ENCODE assay signal across 8 cellular contexts in genomic region chr6:135182120-135182992, GRCh38. TPM values are rescaled to one million over a fixed set of nuclear protein-coding genes. Genes with fewer than 3 reads are reported as not detected.
DNase-seq lines count a peak whose midpoint lies in the region; ATAC-seq, FAIRE-seq and TF ChIP-seq lines count a peak whose summit lies in the region.

No MANE protein-coding gene starts in this region.

- H3K9me3 Mint-ChIP-seq in MCF 10A (ENCODE audit: unreplicated experiment), result no peaks in the 10 kb centered on the region

- peak; percentile 64 for FAIRE-seq in GM19239 (lab: Jason Lieb, UNC)

- H3K27me3 ChIP-seq in BJ (ENCODE audit: control insufficient read depth, insufficient read depth, low read length), result peaks cover 3% of the 10 kb centered on the region; the same call in 1 of the 2 replicates
- peaks cover 22 to 45% of the 10 kb centered on the region in 2 donors for H3K27me3 ChIP-seq in left lung

- no peak for DNase-seq in BJ (ENCODE audit: low read depth)
- no peak for DNase-seq in GM19239 (ENCODE audit: insufficient read length, low spot score)
- peak; percentile 56 for DNase-seq in SW480 (ENCODE audit: low spot score)
- no peak for DNase-seq in MCF 10A (ENCODE audit: unreplicated experiment)
- DNase-seq in left lung, result peak; percentile 42 to 90
- DNase-seq in stimulated activated CD8-positive, alpha-beta memory T cell treated with anti-CD3 and anti-CD28 coated beads, Interleukin-4, amount 100 ng/mL, for 4 hours (ENCODE audit: low read depth in 2 of 2, low spot score in 1 of 2), result peak; percentile 3 to 37
- no peak for DNase-seq in NCI-H1048 (lab: John Stamatoyannopoulos, UW)

- CTCF ChIA-PET in BJ (lab: Yijun Ruan, JAX), result no interaction called here
- CTCF ChIA-PET in MCF 10A (lab: Yijun Ruan, JAX), result interaction anchor here (0.7 to 0.9 kb wide), 2 partner anchors 30 to 135 kb away, joined by 3 read pairs; no protein-coding TSS in a partner anchor

- H3K36me3 ChIP-seq in BJ (ENCODE audit: control insufficient read depth, insufficient read depth, low read length) (no peaks in the 10 kb centered on the region), left lung (no peaks in the 10 kb centered on the region)

- H3K27me3 Mint-ChIP-seq in MCF 10A (ENCODE audit: insufficient read depth, unreplicated experiment), result no peaks in the 10 kb centered on the region

- peaks cover 0 to 41% of the 10 kb centered on the region in 2 donors for H3K4me1 ChIP-seq in left lung

- peak; percentile 8 for ATAC-seq in HG03439 (IDR thresholded peaks at IDR 0.05; ENCODE audit: unreplicated experiment)
- peak; percentile 52 for ATAC-seq in left lung

- H3K4me1 Mint-ChIP-seq in MCF 10A (ENCODE audit: insufficient read depth, unreplicated experiment), result peaks cover 10% of the 10 kb centered on the region

- TF ChIP-seq CTCF in BJ (IDR thresholded peaks at IDR 0.05; ENCODE audit: insufficient read depth, low read depth, low read length) (no peak), MCF 10A (IDR thresholded peaks at IDR 0.05; ENCODE audit: unreplicated experiment) (no peak), left lung (IDR thresholded peaks at IDR 0.05) (no peak)

- peaks cover 6% of the 10 kb centered on the region for H3K36me3 Mint-ChIP-seq in MCF 10A (ENCODE audit: insufficient read depth, unreplicated experiment)

- no peak overlapping the region for H3K27ac Mint-ChIP-seq in MCF 10A (ENCODE audit: low read depth, unreplicated experiment)

- intact Hi-C loops in MCF 10A (cut with micrococcal nuclease), result no loop called here
- intact Hi-C loops in left lung (cut with DNase I), result no loop called here

- no peaks in the 10 kb centered on the region for H3K9me3 ChIP-seq in left lung

- POLR2A ChIA-PET in BJ (lab: Charles Lee) (no interaction called here), MCF 10A (lab: Yijun Ruan, JAX) (interaction anchor here (0.5 to 0.7 kb wide), 2 partner anchors 200 to 1107 kb away, joined by 3 read pairs; partner anchors contain the start of gene BCLAF1)

- BruUV-seq in MCF 10A (replicated peaks; lab: Mats Ljungman, UMichigan), result no TSS peak

- peak overlapping the region; percentile 69 for H3K4me3 Mint-ChIP-seq in MCF 10A (ENCODE audit: unreplicated experiment)

- H3K4me3 ChIP-seq in BJ (ENCODE audit: low read depth, low read length), result peak overlapping the region; percentile 41
- H3K4me3 ChIP-seq in left lung, result peak overlapping the region; percentile 36 to 55

- H3K27ac ChIP-seq in left lung, result peak overlapping the region in 1 of 2 donors; percentile 46

RNA-seq across cellular contexts. Expression of gene MYB, which starts 1.2 kb away (rescaled TPM):
- 0.06 and 0.11 TPM in 2 replicates for polyA plus RNA-seq in BJ (2011; rRNA removed)
- polyA minus RNA-seq in BJ (2011; rRNA and poly(A)+ RNA removed), result 0.31 and 0.62 TPM in 2 replicates
- not detected in 2 replicates for total RNA-seq in MCF 10A (2022)
- 1 to 10 TPM; 1.3 to 2.5 TPM for total RNA-seq in left lung

Comparison
In these comparisons a context has a peak if more than half of its experiments do, and no peak if none do; other contexts are left out.
1. DNase-seq: peak in SW480 (single experiment), left lung (2 of 2) and stimulated activated CD8-positive, alpha-beta memory T cell treated with anti-CD3 and anti-CD28 coated beads, Interleukin-4, amount 100 ng/mL, for 4 hours (2 of 2); none in BJ (single experiment), GM19239 (single experiment), MCF 10A (single experiment) and NCI-H1048 (single experiment).